In the genomic region with DNA sequence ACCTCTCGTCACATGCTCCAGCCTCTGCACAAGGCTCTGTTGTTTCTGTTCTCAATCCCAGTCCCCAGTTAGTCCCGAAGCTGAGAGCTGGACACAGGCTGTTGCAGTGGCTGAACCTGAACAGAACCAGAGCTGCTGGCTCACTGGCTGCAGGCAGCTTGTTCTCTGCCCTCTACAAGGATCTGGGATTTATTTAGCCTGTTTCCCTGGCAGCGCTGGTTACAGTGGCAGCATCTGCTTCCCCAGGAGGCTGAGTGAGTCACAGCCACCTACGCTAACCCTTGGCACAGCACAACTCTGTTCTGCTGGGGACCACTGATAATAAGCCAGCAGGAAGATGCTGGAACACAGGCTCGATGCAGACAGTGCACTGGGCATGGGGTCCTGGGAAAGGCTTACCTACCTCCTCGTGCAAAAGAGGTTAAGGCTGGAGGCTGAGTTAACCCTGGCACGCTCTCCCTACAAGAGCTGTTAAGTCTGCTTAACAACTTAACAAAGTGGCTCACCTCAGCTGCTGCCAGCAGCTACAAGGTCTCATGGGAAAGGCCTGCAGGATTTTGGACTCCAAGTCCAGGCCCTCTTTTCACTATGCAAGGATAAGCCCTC, we compare ENCODE assay signal across 10 cellular contexts.
DNase-seq lines count a peak whose midpoint lies in the region; ATAC-seq and TF ChIP-seq lines count a peak whose summit lies in the region.
"Had no signal": no experiment of that assay in that cellular context is flagged by ENCODE, and none has a peak within 500 bp of the region (broad histone marks: within the 10 kb centered on the region; RNA-seq: fewer than 3 reads in every experiment).

No MANE protein-coding gene starts in this region.

- no peak overlapping the region for H3K4me3 Mint-ChIP-seq in osteocyte (ENCODE audit: unreplicated experiment)

- no peaks in the 10 kb centered on the region for H3K36me3 ChIP-seq in PC-3 (ENCODE audit: low read depth, low read length)

- H2AFZ ChIP-seq in PC-3 (ENCODE audit: low read length) = no peak overlapping the region

- H3K9ac ChIP-seq in PC-3 (ENCODE audit: low read length) = no peak overlapping the region

- no peaks in the 10 kb centered on the region for H3K9me3 Mint-ChIP-seq in osteocyte (ENCODE audit: unreplicated experiment)

- no peaks in the 10 kb centered on the region for H3K9me3 ChIP-seq in PC-3 (ENCODE audit: low read length)

- no peaks in the 10 kb centered on the region for H3K79me2 ChIP-seq in PC-3 (ENCODE audit: low read length)

- CTCF ChIA-PET in PC-3 (lab: Charles Lee) = no interaction called here

- no peaks in the 10 kb centered on the region for H3K4me1 Mint-ChIP-seq in osteocyte (ENCODE audit: unreplicated experiment)

- POLR2A ChIA-PET in PC-3 (lab: Charles Lee; ENCODE audit: unreplicated experiment) = no interaction called here

- H3K4me3 ChIP-seq in PC-3 (ENCODE audit: low read length) (no peak overlapping the region), epithelial cell of proximal tubule (ENCODE audit: low read depth, low read length) (no peak overlapping the region)
- H3K4me3 ChIP-seq: GM12878 had no signal

- no peaks in the 10 kb centered on the region for H3F3A ChIP-seq in PC-3 (ENCODE audit: low read length, unreplicated experiment)

- H3K27me3 ChIP-seq in PC-3 (ENCODE audit: low read length) = no peaks in the 10 kb centered on the region

- no peak overlapping the region for H3K27ac ChIP-seq in PC-3 (ENCODE audit: low read length)

- DNase-seq in DMS 273 treated with DMSO at 0.1 percent for 48 hours (lab: John Stamatoyannopoulos, UW) (peak; percentile 56), PC-3 (peak; percentile 85), epithelial cell of proximal tubule (ENCODE audit: low read depth) (peak; percentile 69), osteocyte (ENCODE audit: extremely low spot score, unreplicated experiment) (no peak), NCI-H2107 treated with DMSO at 0.1 percent for 48 hours (lab: John Stamatoyannopoulos, UW; ENCODE audit: unreplicated experiment) (no peak)

- H3K36me3 Mint-ChIP-seq in osteocyte (ENCODE audit: unreplicated experiment) = no peaks in the 10 kb centered on the region
- H3K36me3 Mint-ChIP-seq: activated naive CD4-positive, alpha-beta T cell treated with anti-CD3 and anti-CD28 coated beads, Interleukin-2, amount 50 U/mL, for 72 hours had no signal

- H4K20me1 ChIP-seq in PC-3 (ENCODE audit: low read length) = no peaks in the 10 kb centered on the region

- intact Hi-C loops in PC-3 (cut with micrococcal nuclease) = no loop called here

- ATAC-seq in PC-3 = peak; percentile 99
- no peak for ATAC-seq in GM18873 (IDR thresholded peaks at IDR 0.05; ENCODE audit: low FRiP score, unreplicated experiment)
- no peak for ATAC-seq in HG02884 (IDR thresholded peaks at IDR 0.05; ENCODE audit: unreplicated experiment)
- ATAC-seq in HG02970 (IDR thresholded peaks at IDR 0.05; ENCODE audit: low FRiP score, unreplicated experiment) = no peak
- ATAC-seq: GM12878 had no signal

- no peak for TF ChIP-seq CTCF in PC-3 (conservative IDR thresholded peaks at IDR 0.05; ENCODE audit: low read depth, low read length)
- no peak for TF ChIP-seq CTCF in epithelial cell of proximal tubule (conservative IDR thresholded peaks at IDR 0.05; ENCODE audit: low read depth, low read length)
- no peak for TF ChIP-seq CTCF in osteocyte (IDR thresholded peaks at IDR 0.05)

- H3K4me2 ChIP-seq in PC-3 (ENCODE audit: low read length) = no peak overlapping the region

- BruUV-seq in PC-3 (replicated peaks; lab: Mats Ljungman, UMichigan) = no TSS peak

- peak overlapping the region; percentile 29 for H3K27ac Mint-ChIP-seq in osteocyte (ENCODE audit: unreplicated experiment)
- H3K27ac Mint-ChIP-seq: activated naive CD4-positive, alpha-beta T cell treated with anti-CD3 and anti-CD28 coated beads, Interleukin-2, amount 50 U/mL, for 72 hours had no signal

- H3K4me1 ChIP-seq in PC-3 (ENCODE audit: insufficient read depth, low read length) = peaks cover 10% of the 10 kb centered on the region; the same call in 1 of the 2 replicates

- no peaks in the 10 kb centered on the region for H3K9me2 ChIP-seq in PC-3 (replicated peaks; ENCODE audit: low read length)

- H3K27me3 Mint-ChIP-seq in osteocyte (ENCODE audit: unreplicated experiment) = peaks cover 24% of the 10 kb centered on the region

Comparison
In these comparisons a context has a peak if more than half of its experiments do, and no peak if none do; other contexts are left out.
1. DNase-seq: peak in DMS 273 treated with DMSO at 0.1 percent for 48 hours (single experiment), PC-3 (single experiment) and epithelial cell of proximal tubule (single experiment); none in osteocyte (single experiment) and NCI-H2107 treated with DMSO at 0.1 percent for 48 hours (single experiment).